Comparison of ENCODE assay signal across 1 cellular context in genomic region chr2:20051518-20052228, GRCh38.
A peak's percentile ranks its signal among the peaks of the same experiment; 100 is the strongest.
TF ChIP-seq lines count a peak whose summit lies in the region.

Gene LAPTM4A (minus strand): TSS chr2:20051628. CDS start chr2:20051520, 108 bp downstream.

TF ChIP-seq in HepG2, 621 proteins besides CTCF, POLR2A, EP300 and RAD21 (continued from another document and continues in another):
- TF ChIP-seq CBX2 (IDR thresholded peaks at IDR 0.05; ENCODE audit: low read depth, low read length) (no peak; the same call in 1 of the 2 replicates), CBX2 (CRISPR knock-in tag; IDR thresholded peaks at IDR 0.05; ENCODE audit: low read depth) (no peak; the same call in 1 of the 2 replicates), YEATS2 (CRISPR knock-in tag; IDR thresholded peaks at IDR 0.05; ENCODE audit: borderline replicate concordance) (peak; percentile 90), NKX3-1 (CRISPR knock-in tag; IDR thresholded peaks at IDR 0.05) (peak; percentile 71; the same call in 1 of the 2 replicates), ZNF207 (IDR thresholded peaks at IDR 0.05; ENCODE audit: borderline replicate concordance) (no peak), MAFF (IDR thresholded peaks at IDR 0.05; ENCODE audit: low read depth, low read length) (no peak), HHEX (CRISPR knock-in tag; IDR thresholded peaks at IDR 0.05) (no peak; the same call in 1 of the 2 replicates), CHD2 (IDR thresholded peaks at IDR 0.05; ENCODE audit: low read depth, low read length) (no peak), ZNF441 (CRISPR knock-in tag; IDR thresholded peaks at IDR 0.05; ENCODE audit: borderline replicate concordance) (peak; percentile 73; the same call in 1 of the 2 replicates), MNT (IDR thresholded peaks at IDR 0.05) (no peak), ZBTB8A (CRISPR knock-in tag; IDR thresholded peaks at IDR 0.05; ENCODE audit: borderline replicate concordance, low read depth) (peak; percentile 71; the same call in 1 of the 2 replicates), ZNF792 (CRISPR knock-in tag; IDR thresholded peaks at IDR 0.05) (no peak), BATF2 (CRISPR knock-in tag; IDR thresholded peaks at IDR 0.05) (no peak), ZNF772 (CRISPR knock-in tag; IDR thresholded peaks at IDR 0.05) (peak; percentile 98), SRY (CRISPR knock-in tag; IDR thresholded peaks at IDR 0.05) (peak; percentile 95; the same call in 1 of the 2 replicates), NFRKB (IDR thresholded peaks at IDR 0.05) (no peak), ZSCAN29 (CRISPR knock-in tag; conservative IDR thresholded peaks at IDR 0.05) (peak; percentile 85), IKZF1 (IDR thresholded peaks at IDR 0.05) (no peak), ATF5 (CRISPR knock-in tag; IDR thresholded peaks at IDR 0.05; ENCODE audit: low read depth) (no peak), CCAR2 (optimal IDR thresholded peaks at IDR 0.05; ENCODE audit: low read depth, low read length) (no peak), KAT8 (CRISPR knock-in tag; IDR thresholded peaks at IDR 0.05) (peak; percentile 94), HNF4A (CRISPR knock-in tag; IDR thresholded peaks at IDR 0.05) (peak; percentile 93), ZBTB4 (CRISPR knock-in tag; IDR thresholded peaks at IDR 0.05; ENCODE audit: borderline replicate concordance) (peak; percentile 97), ZFP90 (CRISPR knock-in tag; IDR thresholded peaks at IDR 0.05; ENCODE audit: borderline replicate concordance) (peak; percentile 84; the same call in 1 of the 2 replicates), ZNF160 (CRISPR knock-in tag; IDR thresholded peaks at IDR 0.05) (0 out of 2 replicates have a peak, but pooled peaks have one; percentile 49), ZNF646 (CRISPR knock-in tag; IDR thresholded peaks at IDR 0.05) (no peak), DRAP1 (CRISPR knock-in tag; IDR thresholded peaks at IDR 0.05) (peak; percentile 87), SMAD1 (CRISPR knock-in tag; IDR thresholded peaks at IDR 0.05; ENCODE audit: borderline replicate concordance, low read depth) (peak; percentile 92; the same call in 1 of the 2 replicates), FOXO1 (CRISPR knock-in tag; IDR thresholded peaks at IDR 0.05) (peak; percentile 64; the same call in 1 of the 2 replicates), ZNF784 (CRISPR knock-in tag; IDR thresholded peaks at IDR 0.05; ENCODE audit: borderline replicate concordance) (peak; percentile 89; the same call in 1 of the 2 replicates), CREM (IDR thresholded peaks at IDR 0.05) (peak; percentile 95), CREM (CRISPR knock-in tag; IDR thresholded peaks at IDR 0.05) (peak; percentile 55), ZNF619 (CRISPR knock-in tag; IDR thresholded peaks at IDR 0.05) (peak; percentile 96; the same call in 1 of the 2 replicates), ZNF614 (CRISPR knock-in tag; IDR thresholded peaks at IDR 0.05; ENCODE audit: borderline replicate concordance) (peak; percentile 77), ZNF746 (CRISPR knock-in tag; IDR thresholded peaks at IDR 0.05) (peak; percentile 85), FOXO4 (CRISPR knock-in tag; conservative IDR thresholded peaks at IDR 0.05) (no peak), ZNF264 (CRISPR knock-in tag; IDR thresholded peaks at IDR 0.05) (0 out of 2 replicates have a peak, but pooled peaks have one; percentile 33), REST (IDR thresholded peaks at IDR 0.05; ENCODE audit: borderline replicate concordance in 1 of 2, low read depth in 1 of 2, low read length in 2 of 2) (peak in 1 of 2 experiments; percentile 38; a peak in 1 of 4 replicates), ZNF350 (CRISPR knock-in tag; IDR thresholded peaks at IDR 0.05; ENCODE audit: borderline replicate concordance, low read depth) (peak; percentile 99; the same call in 1 of the 2 replicates)
